ENCODE assay signal across 1 cellular context in the genomic region with DNA sequence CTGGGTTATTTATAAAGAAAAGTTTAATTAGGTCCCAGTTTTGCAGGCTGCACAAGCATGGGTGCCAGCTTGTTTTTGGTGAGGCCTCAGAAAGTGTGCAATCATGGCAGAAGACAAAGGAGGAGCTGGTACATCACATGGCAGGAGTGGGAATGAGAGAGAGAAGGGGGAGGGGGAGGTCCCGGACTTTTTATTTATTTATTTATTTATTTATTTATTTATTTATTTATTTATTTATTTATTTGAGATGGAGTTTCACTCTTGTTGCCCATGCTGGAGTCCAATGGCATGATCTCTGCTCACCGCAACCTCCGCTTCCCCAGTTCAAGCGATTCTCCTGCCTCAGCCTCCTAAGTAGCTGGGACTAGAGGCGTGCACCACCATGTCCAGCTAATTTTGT.
TF ChIP-seq lines count a peak whose summit lies in the region.
"Not testable (repeated sequence)": the region's sequence is repeated elsewhere in the genome, so short reads cannot be mapped to it uniquely, and the experiment has no call there.

No MANE protein-coding gene starts in this region.

- H3K4me1 ChIP-seq in HEK293 (ENCODE audit: control insufficient read depth, insufficient read depth, low read length), result not testable (repeated sequence)

- H3K4me3 ChIP-seq in HEK293 (ENCODE audit: low read depth, low read length), result not testable (repeated sequence)

- POLR2A ChIA-PET in HEK293 (lab: Yijun Ruan, JAX), result not testable (repeated sequence)

- H3K36me3 ChIP-seq in HEK293 (ENCODE audit: control insufficient read depth in 2 of 2, insufficient read depth in 1 of 2, low read length in 2 of 2), result not testable (repeated sequence)

- CTCF ChIA-PET in HEK293 (lab: Yijun Ruan, JAX), result not testable (repeated sequence)

- H3K27ac ChIP-seq in HEK293 (ENCODE audit: extremely low read depth, low read depth, low read length), result not testable (repeated sequence)

- TF ChIP-seq CTCF in HEK293 (tag by site-specific recombination; IDR thresholded peaks at IDR 0.05), result not testable (repeated sequence)

- not testable (repeated sequence) for H3K9me3 ChIP-seq in HEK293 (ENCODE audit: control insufficient read depth, insufficient read depth, low read depth, low read length)

TF ChIP-seq in HEK293, 187 proteins besides CTCF, POLR2A, EP300 and RAD21:
- TF ChIP-seq, protein P1, sequence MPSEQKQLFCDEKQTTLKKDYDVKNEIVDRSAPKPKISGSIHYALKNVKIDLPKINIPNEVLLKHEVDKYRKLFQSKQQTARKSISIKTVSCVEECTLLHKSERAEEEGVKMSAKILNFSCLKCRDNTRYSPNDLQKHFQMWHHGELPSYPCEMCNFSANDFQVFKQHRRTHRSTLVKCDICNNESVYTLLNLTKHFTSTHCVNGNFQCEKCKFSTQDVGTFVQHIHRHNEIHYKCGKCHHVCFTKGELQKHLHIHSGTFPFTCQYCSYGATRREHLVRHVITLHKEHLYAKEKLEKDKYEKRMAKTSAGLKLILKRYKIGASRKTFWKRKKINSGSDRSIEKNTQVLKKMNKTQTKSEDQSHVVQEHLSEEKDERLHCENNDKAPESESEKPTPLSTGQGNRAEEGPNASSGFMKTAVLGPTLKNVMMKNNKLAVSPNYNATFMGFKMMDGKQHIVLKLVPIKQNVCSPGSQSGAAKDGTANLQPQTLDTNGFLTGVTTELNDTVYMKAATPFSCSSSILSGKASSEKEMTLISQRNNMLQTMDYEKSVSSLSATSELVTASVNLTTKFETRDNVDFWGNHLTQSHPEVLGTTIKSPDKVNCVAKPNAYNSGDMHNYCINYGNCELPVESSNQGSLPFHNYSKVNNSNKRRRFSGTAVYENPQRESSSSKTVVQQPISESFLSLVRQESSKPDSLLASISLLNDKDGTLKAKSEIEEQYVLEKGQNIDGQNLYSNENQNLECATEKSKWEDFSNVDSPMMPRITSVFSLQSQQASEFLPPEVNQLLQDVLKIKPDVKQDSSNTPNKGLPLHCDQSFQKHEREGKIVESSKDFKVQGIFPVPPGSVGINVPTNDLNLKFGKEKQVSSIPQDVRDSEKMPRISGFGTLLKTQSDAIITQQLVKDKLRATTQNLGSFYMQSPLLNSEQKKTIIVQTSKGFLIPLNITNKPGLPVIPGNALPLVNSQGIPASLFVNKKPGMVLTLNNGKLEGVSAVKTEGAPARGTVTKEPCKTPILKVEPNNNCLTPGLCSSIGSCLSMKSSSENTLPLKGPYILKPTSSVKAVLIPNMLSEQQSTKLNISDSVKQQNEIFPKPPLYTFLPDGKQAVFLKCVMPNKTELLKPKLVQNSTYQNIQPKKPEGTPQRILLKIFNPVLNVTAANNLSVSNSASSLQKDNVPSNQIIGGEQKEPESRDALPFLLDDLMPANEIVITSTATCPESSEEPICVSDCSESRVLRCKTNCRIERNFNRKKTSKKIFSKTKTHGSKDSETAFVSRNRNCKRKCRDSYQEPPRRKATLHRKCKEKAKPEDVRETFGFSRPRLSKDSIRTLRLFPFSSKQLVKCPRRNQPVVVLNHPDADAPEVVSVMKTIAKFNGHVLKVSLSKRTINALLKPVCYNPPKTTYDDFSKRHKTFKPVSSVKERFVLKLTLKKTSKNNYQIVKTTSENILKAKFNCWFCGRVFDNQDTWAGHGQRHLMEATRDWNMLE (tag by site-specific recombination; conservative IDR thresholded peaks at IDR 0.05; ENCODE audit: low read depth), result peak; percentile 52; the same call in 1 of the 2 replicates
- TF ChIP-seq ZNF140 (tag by site-specific recombination; IDR thresholded peaks at IDR 0.05), result peak; percentile 46; the same call in 1 of the 2 replicates
- TF ChIP-seq ZNF555 (tag by site-specific recombination; conservative IDR thresholded peaks at IDR 0.05), result peak; percentile 35
- 0 out of 2 replicates have a peak, but pooled peaks have one; percentile 22 for TF ChIP-seq ZNF266 (tag by site-specific recombination; IDR thresholded peaks at IDR 0.05; ENCODE audit: low read depth)
- TF ChIP-seq ZNF394 (tag by site-specific recombination; IDR thresholded peaks at IDR 0.05; ENCODE audit: borderline replicate concordance), result peak; percentile 52; the same call in 1 of the 2 replicates
- TF ChIP-seq ZNF426 (tag by site-specific recombination; IDR thresholded peaks at IDR 0.05), result peak; percentile 47
- TF ChIP-seq, protein P2, sequence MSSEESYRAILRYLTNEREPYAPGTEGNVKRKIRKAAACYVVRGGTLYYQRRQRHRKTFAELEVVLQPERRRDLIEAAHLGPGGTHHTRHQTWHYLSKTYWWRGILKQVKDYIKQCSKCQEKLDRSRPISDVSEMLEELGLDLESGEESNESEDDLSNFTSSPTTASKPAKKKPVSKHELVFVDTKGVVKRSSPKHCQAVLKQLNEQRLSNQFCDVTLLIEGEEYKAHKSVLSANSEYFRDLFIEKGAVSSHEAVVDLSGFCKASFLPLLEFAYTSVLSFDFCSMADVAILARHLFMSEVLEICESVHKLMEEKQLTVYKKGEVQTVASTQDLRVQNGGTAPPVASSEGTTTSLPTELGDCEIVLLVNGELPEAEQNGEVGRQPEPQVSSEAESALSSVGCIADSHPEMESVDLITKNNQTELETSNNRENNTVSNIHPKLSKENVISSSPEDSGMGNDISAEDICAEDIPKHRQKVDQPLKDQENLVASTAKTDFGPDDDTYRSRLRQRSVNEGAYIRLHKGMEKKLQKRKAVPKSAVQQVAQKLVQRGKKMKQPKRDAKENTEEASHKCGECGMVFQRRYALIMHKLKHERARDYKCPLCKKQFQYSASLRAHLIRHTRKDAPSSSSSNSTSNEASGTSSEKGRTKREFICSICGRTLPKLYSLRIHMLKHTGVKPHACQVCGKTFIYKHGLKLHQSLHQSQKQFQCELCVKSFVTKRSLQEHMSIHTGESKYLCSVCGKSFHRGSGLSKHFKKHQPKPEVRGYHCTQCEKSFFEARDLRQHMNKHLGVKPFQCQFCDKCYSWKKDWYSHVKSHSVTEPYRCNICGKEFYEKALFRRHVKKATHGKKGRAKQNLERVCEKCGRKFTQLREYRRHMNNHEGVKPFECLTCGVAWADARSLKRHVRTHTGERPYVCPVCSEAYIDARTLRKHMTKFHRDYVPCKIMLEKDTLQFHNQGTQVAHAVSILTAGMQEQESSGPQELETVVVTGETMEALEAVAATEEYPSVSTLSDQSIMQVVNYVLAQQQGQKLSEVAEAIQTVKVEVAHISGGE (tag by site-specific recombination; conservative IDR thresholded peaks at IDR 0.05; ENCODE audit: low read depth), result peak; percentile 37
- TF ChIP-seq ZNF623 (tag by site-specific recombination; IDR thresholded peaks at IDR 0.05), result 0 out of 2 replicates have a peak, but pooled peaks have one; percentile 34
TF ChIP-seq in HEK293: peak in this region for 8; not testable (repeated sequence) for 179.
